ENCODE assay signal across 8 cellular contexts in genomic region chr14:103528512-103529382, GRCh38. TPM values are rescaled to one million over a fixed set of nuclear protein-coding genes. Genes with fewer than 3 reads are reported as not detected.
A peak's percentile ranks its signal among the peaks of the same experiment; 100 is the strongest.
DNase-seq lines count a peak whose midpoint lies in the region; ATAC-seq, FAIRE-seq and TF ChIP-seq lines count a peak whose summit lies in the region.

TSS of gene TRMT61A (plus strand) at chr14:103529196. CDS start at chr14:103529979, 783 bp downstream.

- peak within 1 kb of the TSS; percentile 75 to 84 for H3K27ac ChIP-seq in liver (ENCODE audit: low read depth in 1 of 2, low read length in 2 of 2)

- TF ChIP-seq POLR2A in GM12891 (IDR thresholded peaks at IDR 0.05; ENCODE audit: low read depth, low read length) = peak; percentile 49; the same call in 1 of the 2 replicates

- peaks cover 0 to 6% (median 3%) of the 10 kb centered on the region in 4 donors for H3K36me3 ChIP-seq in liver (ENCODE audit: control insufficient read depth in 4 of 4, insufficient read depth in 3 of 4, low read depth in 1 of 4, low read length in 3 of 4)

- no peak for TF ChIP-seq RAD21 in liver (IDR thresholded peaks at IDR 0.05)

- no peak for TF ChIP-seq CTCF in liver (IDR thresholded peaks at IDR 0.05; ENCODE audit: low read depth, low read length, missing input control)

- WGBS in liver = 3% methylated on average over 70 of the region's 71 CpGs

- ATAC-seq in HG03432 (IDR thresholded peaks at IDR 0.05; ENCODE audit: unreplicated experiment) = peak; percentile 40
- no peak for ATAC-seq in GM21515 (IDR thresholded peaks at IDR 0.05; ENCODE audit: unreplicated experiment)

- H3K9ac ChIP-seq in liver (ENCODE audit: low read depth in 1 of 2, low read length in 2 of 2) = peak within 1 kb of the TSS; percentile 62 to 81

- H3K27me3 ChIP-seq in liver (ENCODE audit: control insufficient read depth in 4 of 4, insufficient read depth in 4 of 4, low read length in 3 of 4) = no peaks in the 10 kb centered on the region

- FAIRE-seq in GM12891 (lab: Jason Lieb, UNC) = peak; percentile 96

- DNase-seq in GM12891 (ENCODE audit: insufficient read length, low spot score) (peak; percentile 97), NCI-H526 (lab: John Stamatoyannopoulos, UW) (peak; percentile 74 to 94), dermis blood vessel endothelial cell (peak; percentile 76)
- peak; percentile 69 to 79 for DNase-seq in activated CD4-positive, alpha-beta T cell treated with anti-CD3 and anti-CD28 coated beads, Interleukin-2, amount 50 U/mL, for 48 hours
- peak; percentile 79 for DNase-seq in stimulated activated CD4-positive, alpha-beta T cell treated with anti-CD3 and anti-CD28 coated beads, Interleukin-4, amount 100 ng/mL, for 1 hour

- peak within 1 kb of the TSS; percentile 77 to 97 (median 89) for H3K4me3 ChIP-seq in liver (ENCODE audit: low read depth in 1 of 3, low read length in 3 of 3)

- H3K9me3 ChIP-seq in liver (ENCODE audit: control insufficient read depth in 4 of 4, low read length in 3 of 4) = no peaks in the 10 kb centered on the region

- peaks cover 15 to 64% (median 38%) of the 10 kb centered on the region in 4 donors for H3K4me1 ChIP-seq in liver (ENCODE audit: control insufficient read depth in 4 of 4, insufficient read depth in 4 of 4, low read length in 3 of 4)

TF ChIP-seq in GM12891, 5 proteins besides CTCF, POLR2A, EP300 and RAD21:
- TF ChIP-seq POLR2AphosphoS5 (IDR thresholded peaks at IDR 0.05; ENCODE audit: low read depth, low read length) (0 out of 2 replicates have a peak, but pooled peaks have one; percentile 15), TAF1 (IDR thresholded peaks at IDR 0.05; ENCODE audit: low read depth, low read length) (0 out of 2 replicates have a peak, but pooled peaks have one; percentile 26), POU2F2 (IDR thresholded peaks at IDR 0.05; ENCODE audit: low read depth, low read length) (no peak), SPI1 (IDR thresholded peaks at IDR 0.05; ENCODE audit: low read depth, low read length) (no peak), PAX5 (IDR thresholded peaks at IDR 0.05; ENCODE audit: insufficient read depth, low read length, severe bottlenecking) (no peak)

TF ChIP-seq in liver, 16 proteins besides CTCF, POLR2A, EP300 and RAD21:
- TF ChIP-seq JUND (IDR thresholded peaks at IDR 0.05) (no peak), YY1 (IDR thresholded peaks at IDR 0.05) (peak; percentile 89), RXRA (IDR thresholded peaks at IDR 0.05) (peak in 1 of 2 donors; percentile 21), ATF3 (IDR thresholded peaks at IDR 0.05) (no peak), FOXA1 (IDR thresholded peaks at IDR 0.05) (peak; percentile 97), SP1 (IDR thresholded peaks at IDR 0.05) (peak; percentile 45), MAX (IDR thresholded peaks at IDR 0.05) (no peak), HNF4A (conservative IDR thresholded peaks at IDR 0.05) (peak; percentile 22 to 36), ZBTB33 (IDR thresholded peaks at IDR 0.05) (no peak), FOXA2 (IDR thresholded peaks at IDR 0.05) (peak; percentile 89), NR2F2 (IDR thresholded peaks at IDR 0.05) (peak; percentile 38), REST (IDR thresholded peaks at IDR 0.05) (peak; percentile 73), EGR1 (IDR thresholded peaks at IDR 0.05; ENCODE audit: low read depth in 2 of 2) (no peak), GABPA (IDR thresholded peaks at IDR 0.05 in 1 of 2, conservative IDR thresholded peaks at IDR 0.05 in 1 of 2) (peak in 1 of 2 donors; percentile 68)

RNA-seq across cellular contexts. Expression of gene TRMT61A, which starts in this region (rescaled TPM):
- 5.1 TPM for polyA plus RNA-seq in GM12891 (2012; ENCODE audit: low read depth, missing spikeins)
- 5.6 and 7.5 TPM in 2 replicates for total RNA-seq in dermis blood vessel endothelial cell
- total RNA-seq in liver = 1 to 10 TPM; 5.1 to 7.9 TPM
- polyA plus RNA-seq in liver = 1 to 10 TPM; 4.1 to 8.0 TPM
